In genomic region chrX:49271341-49271740, GRCh38 we compare ENCODE assay signal across 6 cellular contexts. TPM values are rescaled to one million over a fixed set of nuclear protein-coding genes. Genes with fewer than 3 reads are reported as not detected.
DNase-seq lines count a peak whose midpoint lies in the region; FAIRE-seq and TF ChIP-seq lines count a peak whose summit lies in the region.
"Had no signal": no experiment of that assay in that cellular context is flagged by ENCODE, and none has a peak within 500 bp of the region (broad histone marks: within the 10 kb centered on the region; RNA-seq: fewer than 3 reads in every experiment).

No MANE protein-coding gene starts in this region.

- peak overlapping the region; percentile 76 for H3K27ac Mint-ChIP-seq in activated naive CD8-positive, alpha-beta T cell
- H3K27ac Mint-ChIP-seq in osteocyte (ENCODE audit: unreplicated experiment) = peak overlapping the region; percentile 59

- H3K9me3 Mint-ChIP-seq in activated naive CD8-positive, alpha-beta T cell (ENCODE audit: low read depth) = no peaks in the 10 kb centered on the region
- no peaks in the 10 kb centered on the region for H3K9me3 Mint-ChIP-seq in osteocyte (ENCODE audit: unreplicated experiment)

- H3K36me3 Mint-ChIP-seq in activated naive CD8-positive, alpha-beta T cell = no peaks in the 10 kb centered on the region
- H3K36me3 Mint-ChIP-seq in osteocyte (ENCODE audit: unreplicated experiment) = no peaks in the 10 kb centered on the region

- no peak for FAIRE-seq in RCC 7860 (lab: Jason Lieb, UNC)

- H3K4me3 Mint-ChIP-seq in activated naive CD8-positive, alpha-beta T cell = peak overlapping the region; percentile 74
- peak overlapping the region; percentile 67 for H3K4me3 Mint-ChIP-seq in osteocyte (ENCODE audit: unreplicated experiment)

- TF ChIP-seq CTCF in osteocyte (IDR thresholded peaks at IDR 0.05) = no peak

- peaks cover 63% of the 10 kb centered on the region for H3K4me1 Mint-ChIP-seq in activated naive CD8-positive, alpha-beta T cell (ENCODE audit: low read depth)
- H3K4me1 Mint-ChIP-seq in osteocyte (ENCODE audit: unreplicated experiment) = peaks cover 16% of the 10 kb centered on the region

- H3K27me3 Mint-ChIP-seq in activated naive CD8-positive, alpha-beta T cell = no peaks in the 10 kb centered on the region
- no peaks in the 10 kb centered on the region for H3K27me3 Mint-ChIP-seq in osteocyte (ENCODE audit: unreplicated experiment)

- DNase-seq in HT-29 (ENCODE audit: low spot score) (peak; percentile 11), osteocyte (ENCODE audit: extremely low spot score, unreplicated experiment) (no peak), RCC 7860 (ENCODE audit: low spot score) (no peak)
- DNase-seq in NK-92 treated with Interleukin-12 subunit alpha and Interleukin-12 subunit beta, amount 100 ng/mL, for 24 hours (lab: John Stamatoyannopoulos, UW) = no peak
- DNase-seq: mesenchymal stem cell had no signal

RNA-seq across cellular contexts. Expression of gene PPP1R3F, which starts 1.7 kb away (rescaled TPM):
- total RNA-seq in HT-29 (2014; rRNA removed; shearing (Covaris generic)) = 7.2 and 7.3 TPM in 2 replicates
- total RNA-seq in osteocyte = 9.0 and 9.2 TPM in 2 replicates

RNA-seq across cellular contexts. Expression of gene FOXP3, which starts 6.8 kb away (rescaled TPM):
- not detected in 2 replicates for total RNA-seq in HT-29 (2014; rRNA removed; shearing (Covaris generic))
- 0.13 TPM in 1 of 2 replicates, not detected in the other for total RNA-seq in osteocyte

RNA-seq across cellular contexts. Expression of gene GAGE10, which starts 32.1 kb away (rescaled TPM):
- not detected in 2 replicates for total RNA-seq in HT-29 (2014; rRNA removed; shearing (Covaris generic))
- total RNA-seq in osteocyte = not detected in 2 replicates

RNA-seq across cellular contexts. Expression of gene CCDC22, which starts 36.1 kb away (rescaled TPM):
- total RNA-seq in HT-29 (2014; rRNA removed; shearing (Covaris generic)) = 25.0 and 27.7 TPM in 2 replicates
- 14.1 and 14.3 TPM in 2 replicates for total RNA-seq in osteocyte

RNA-seq across cellular contexts. Expression of gene CACNA1F, which starts 38.2 kb away (rescaled TPM):
- total RNA-seq in HT-29 (2014; rRNA removed; shearing (Covaris generic)) = not detected in 2 replicates
- total RNA-seq in osteocyte = not detected in 2 replicates
